19 cellular contexts compared by ENCODE assay signal in the genomic region with DNA sequence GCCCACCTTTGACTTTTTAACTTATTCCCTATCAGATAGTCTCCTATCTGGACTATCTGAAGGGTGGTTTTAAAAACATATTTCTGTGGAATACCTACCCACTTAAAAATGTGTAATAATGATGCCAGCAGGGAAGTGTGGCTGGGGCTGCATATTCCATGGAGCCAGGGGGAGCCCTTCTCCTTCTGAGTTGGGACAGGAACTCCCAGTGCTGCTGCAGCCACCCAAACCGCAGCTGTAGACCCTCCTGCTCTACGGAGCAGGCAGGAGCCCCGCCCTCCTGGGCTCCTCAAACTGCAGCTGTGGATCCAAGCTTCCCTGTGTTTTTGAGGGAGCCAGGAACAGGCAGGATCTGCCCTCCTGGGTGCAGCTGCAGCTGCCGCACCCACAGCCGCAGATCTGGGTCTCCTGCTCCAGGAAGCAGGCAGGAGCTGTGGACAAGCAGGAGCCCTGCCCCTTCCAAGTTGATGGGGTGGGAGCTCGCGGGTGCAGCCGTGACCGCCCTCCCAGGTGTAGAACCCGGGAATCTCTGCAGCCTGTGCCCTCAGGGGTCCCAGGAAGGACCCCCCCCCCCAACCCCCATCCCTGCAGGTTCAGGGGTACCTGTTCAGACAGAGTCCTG. TPM values are rescaled to one million over a fixed set of nuclear protein-coding genes. Genes with fewer than 3 reads are reported as not detected.
DNase-seq lines count a peak whose midpoint lies in the region; ATAC-seq and TF ChIP-seq lines count a peak whose summit lies in the region.
"Had no signal": no experiment of that assay in that cellular context is flagged by ENCODE, and none has a peak within 500 bp of the region (broad histone marks: within the 10 kb centered on the region; RNA-seq: fewer than 3 reads in every experiment).

No MANE protein-coding gene starts in this region.

- CTCF ChIA-PET in WTC11 (lab: Charles Lee), result interaction anchor here (1.1 to 3.5 kb wide), 4 partner anchors 51 to 415 kb away, joined by 3 to 51 read pairs (median 3); no protein-coding TSS in a partner anchor

- peak; percentile 28 for ATAC-seq in stimulated activated naive CD8-positive, alpha-beta T cell treated with anti-CD3 and anti-CD28 coated beads, Interleukin-15, amount 100 ng/mL, for 72 hours
- ATAC-seq in stimulated activated naive CD8-positive, alpha-beta T cell treated with anti-CD3 and anti-CD28 coated beads, Interleukin-15, Interleukin-2, amounts not matched to agents 100 U/mL and 50 U/mL, for 24 hours, result no peak
- ATAC-seq in WTC11, result peak; percentile 72
- ATAC-seq in left colon, result peak; percentile 67
- ATAC-seq in GM19395 (IDR thresholded peaks at IDR 0.05; ENCODE audit: unreplicated experiment), result no peak
- ATAC-seq in HG02938 (IDR thresholded peaks at IDR 0.05; ENCODE audit: unreplicated experiment), result no peak
- ATAC-seq: CD8-positive, alpha-beta T cell; GM12878; naive thymus-derived CD4-positive, alpha-beta T cell; pancreas; sciatic nerve had no signal

- no peak for DNase-seq in stimulated activated naive CD8-positive, alpha-beta T cell treated with anti-CD3 and anti-CD28 coated beads, Interleukin-15, amount 100 ng/mL, for 72 hours
- DNase-seq in stimulated activated naive CD8-positive, alpha-beta T cell treated with anti-CD3 and anti-CD28 coated beads, Interleukin-15, Interleukin-2, amounts not matched to agents 100 U/mL and 50 U/mL, for 24 hours, result no peak
- DNase-seq in WTC11 (ENCODE audit: low spot score), result no peak
- peak in 1 of 2 donors; percentile 5 for DNase-seq in left colon
- DNase-seq in GDM1 (lab: John Stamatoyannopoulos, UW), result no peak
- DNase-seq in NCI-H524 treated with DMSO at 0.1 percent for 48 hours (lab: John Stamatoyannopoulos, UW), result no peak
- DNase-seq: activated CD4-positive, alpha-beta T cell treated with anti-CD3 and anti-CD28 coated beads, Interleukin-2, amount 10 ng/mL, durations not matched to agents 24 days and 14 days; activated CD8-positive, alpha-beta memory T cell treated with anti-CD3 and anti-CD28 coated beads, Interleukin-2, amount 50 U/mL, for 4 hours; CD8-positive, alpha-beta T cell; cortex of kidney; hippocampal formation; naive thymus-derived CD4-positive, alpha-beta T cell; NCI-H1417 had no signal

- intact Hi-C loops in left colon (cut with DNase I, micrococcal nuclease), result no loop called here

- POLR2A ChIA-PET in WTC11 (lab: Charles Lee), result interaction anchor here (0.5 kb wide), 1 partner anchor 31 kb away, joined by 8 read pairs; no protein-coding TSS in a partner anchor

- no peak for TF ChIP-seq CTCF in WTC11 (IDR thresholded peaks at IDR 0.05)

- H3K9me3 Mint-ChIP-seq in stimulated activated naive CD8-positive, alpha-beta T cell treated with anti-CD3 and anti-CD28 coated beads, Interleukin-15, amount 100 ng/mL, for 72 hours, result no peaks in the 10 kb centered on the region
- H3K9me3 Mint-ChIP-seq in WTC11, result no peaks in the 10 kb centered on the region
- H3K9me3 Mint-ChIP-seq: activated CD4-positive, alpha-beta T cell treated with anti-CD3 and anti-CD28 coated beads, Interleukin-2, amount 10 ng/mL, durations not matched to agents 24 days and 14 days; activated T-helper 2 cell treated with anti-CD3 and anti-CD28 coated beads, Interferon-gamma antibody, Interleukin-2, Interleukin-4, amounts not matched to agents 10 μg/mL and 5 μg/mL and 100 μg/mL, durations not matched to agents 14 hours and 24 hours and 36 hours; CD8-positive, alpha-beta T cell; naive thymus-derived CD4-positive, alpha-beta T cell had no signal

- peaks cover 18% of the 10 kb centered on the region for H3K36me3 Mint-ChIP-seq in WTC11

- H3K27me3 Mint-ChIP-seq in stimulated activated naive CD8-positive, alpha-beta T cell treated with anti-CD3 and anti-CD28 coated beads, Interleukin-15, amount 100 ng/mL, for 72 hours, result no peaks in the 10 kb centered on the region
- no peaks in the 10 kb centered on the region for H3K27me3 Mint-ChIP-seq in WTC11 (ENCODE audit: low read depth)
- H3K27me3 Mint-ChIP-seq: activated CD4-positive, alpha-beta T cell treated with anti-CD3 and anti-CD28 coated beads, Interleukin-2, amount 10 ng/mL, durations not matched to agents 24 days and 14 days; naive thymus-derived CD4-positive, alpha-beta T cell had no signal

- no peak overlapping the region for H3K4me3 Mint-ChIP-seq in stimulated activated naive CD8-positive, alpha-beta T cell treated with anti-CD3 and anti-CD28 coated beads, Interleukin-15, amount 100 ng/mL, for 72 hours
- no peak overlapping the region for H3K4me3 Mint-ChIP-seq in WTC11
- H3K4me3 Mint-ChIP-seq: activated CD4-positive, alpha-beta T cell treated with anti-CD3 and anti-CD28 coated beads, Interleukin-2, amount 10 ng/mL, durations not matched to agents 24 days and 14 days; CD8-positive, alpha-beta T cell; naive thymus-derived CD4-positive, alpha-beta T cell had no signal

- peak overlapping the region in 1 of 2 donors; percentile 94 for H3K27ac Mint-ChIP-seq in stimulated activated naive CD8-positive, alpha-beta T cell treated with anti-CD3 and anti-CD28 coated beads, Interleukin-15, amount 100 ng/mL, for 72 hours
- H3K27ac Mint-ChIP-seq in WTC11, result no peak overlapping the region
- H3K27ac Mint-ChIP-seq: activated CD4-positive, alpha-beta T cell treated with anti-CD3 and anti-CD28 coated beads, Interleukin-2, amount 10 ng/mL, durations not matched to agents 24 days and 14 days; activated T-helper 2 cell treated with anti-CD3 and anti-CD28 coated beads, Interferon-gamma antibody, Interleukin-2, Interleukin-4, amounts not matched to agents 10 μg/mL and 5 μg/mL and 100 μg/mL, durations not matched to agents 14 hours and 24 hours and 36 hours had no signal

- no peaks in the 10 kb centered on the region for H3K4me1 Mint-ChIP-seq in stimulated activated naive CD8-positive, alpha-beta T cell treated with anti-CD3 and anti-CD28 coated beads, Interleukin-15, amount 100 ng/mL, for 72 hours
- peaks cover 5% of the 10 kb centered on the region; the same call in 1 of the 2 replicates for H3K4me1 Mint-ChIP-seq in WTC11
- H3K4me1 Mint-ChIP-seq: activated CD4-positive, alpha-beta T cell treated with anti-CD3 and anti-CD28 coated beads, Interleukin-2, amount 10 ng/mL, durations not matched to agents 24 days and 14 days had no signal

TF ChIP-seq in WTC11, 78 proteins besides CTCF, POLR2A, EP300 and RAD21 (continues in another document):
- TF ChIP-seq TP53 (CRISPR knock-in tag; IDR thresholded peaks at IDR 0.05) (no peak), GRHL2 (CRISPR knock-in tag; IDR thresholded peaks at IDR 0.05; ENCODE audit: insufficient replicate concordance, severe bottlenecking) (no peak), ELF4 (CRISPR knock-in tag; IDR thresholded peaks at IDR 0.05; ENCODE audit: low read depth) (no peak), SOX15 (CRISPR knock-in tag; IDR thresholded peaks at IDR 0.05) (no peak), NFYB (CRISPR knock-in tag; conservative IDR thresholded peaks at IDR 0.05; ENCODE audit: low read depth) (no peak)
- TF ChIP-seq, protein P1, sequence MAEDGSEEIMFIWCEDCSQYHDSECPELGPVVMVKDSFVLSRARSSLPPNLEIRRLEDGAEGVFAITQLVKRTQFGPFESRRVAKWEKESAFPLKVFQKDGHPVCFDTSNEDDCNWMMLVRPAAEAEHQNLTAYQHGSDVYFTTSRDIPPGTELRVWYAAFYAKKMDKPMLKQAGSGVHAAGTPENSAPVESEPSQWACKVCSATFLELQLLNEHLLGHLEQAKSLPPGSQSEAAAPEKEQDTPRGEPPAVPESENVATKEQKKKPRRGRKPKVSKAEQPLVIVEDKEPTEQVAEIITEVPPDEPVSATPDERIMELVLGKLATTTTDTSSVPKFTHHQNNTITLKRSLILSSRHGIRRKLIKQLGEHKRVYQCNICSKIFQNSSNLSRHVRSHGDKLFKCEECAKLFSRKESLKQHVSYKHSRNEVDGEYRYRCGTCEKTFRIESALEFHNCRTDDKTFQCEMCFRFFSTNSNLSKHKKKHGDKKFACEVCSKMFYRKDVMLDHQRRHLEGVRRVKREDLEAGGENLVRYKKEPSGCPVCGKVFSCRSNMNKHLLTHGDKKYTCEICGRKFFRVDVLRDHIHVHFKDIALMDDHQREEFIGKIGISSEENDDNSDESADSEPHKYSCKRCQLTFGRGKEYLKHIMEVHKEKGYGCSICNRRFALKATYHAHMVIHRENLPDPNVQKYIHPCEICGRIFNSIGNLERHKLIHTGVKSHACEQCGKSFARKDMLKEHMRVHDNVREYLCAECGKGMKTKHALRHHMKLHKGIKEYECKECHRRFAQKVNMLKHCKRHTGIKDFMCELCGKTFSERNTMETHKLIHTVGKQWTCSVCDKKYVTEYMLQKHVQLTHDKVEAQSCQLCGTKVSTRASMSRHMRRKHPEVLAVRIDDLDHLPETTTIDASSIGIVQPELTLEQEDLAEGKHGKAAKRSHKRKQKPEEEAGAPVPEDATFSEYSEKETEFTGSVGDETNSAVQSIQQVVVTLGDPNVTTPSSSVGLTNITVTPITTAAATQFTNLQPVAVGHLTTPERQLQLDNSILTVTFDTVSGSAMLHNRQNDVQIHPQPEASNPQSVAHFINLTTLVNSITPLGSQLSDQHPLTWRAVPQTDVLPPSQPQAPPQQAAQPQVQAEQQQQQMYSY (CRISPR knock-in tag; IDR thresholded peaks at IDR 0.05), result no peak
- TF ChIP-seq, protein P2, sequence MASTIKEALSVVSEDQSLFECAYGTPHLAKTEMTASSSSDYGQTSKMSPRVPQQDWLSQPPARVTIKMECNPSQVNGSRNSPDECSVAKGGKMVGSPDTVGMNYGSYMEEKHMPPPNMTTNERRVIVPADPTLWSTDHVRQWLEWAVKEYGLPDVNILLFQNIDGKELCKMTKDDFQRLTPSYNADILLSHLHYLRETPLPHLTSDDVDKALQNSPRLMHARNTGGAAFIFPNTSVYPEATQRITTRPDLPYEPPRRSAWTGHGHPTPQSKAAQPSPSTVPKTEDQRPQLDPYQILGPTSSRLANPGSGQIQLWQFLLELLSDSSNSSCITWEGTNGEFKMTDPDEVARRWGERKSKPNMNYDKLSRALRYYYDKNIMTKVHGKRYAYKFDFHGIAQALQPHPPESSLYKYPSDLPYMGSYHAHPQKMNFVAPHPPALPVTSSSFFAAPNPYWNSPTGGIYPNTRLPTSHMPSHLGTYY (CRISPR knock-in tag; IDR thresholded peaks at IDR 0.05), result no peak
- TF ChIP-seq, protein P3, sequence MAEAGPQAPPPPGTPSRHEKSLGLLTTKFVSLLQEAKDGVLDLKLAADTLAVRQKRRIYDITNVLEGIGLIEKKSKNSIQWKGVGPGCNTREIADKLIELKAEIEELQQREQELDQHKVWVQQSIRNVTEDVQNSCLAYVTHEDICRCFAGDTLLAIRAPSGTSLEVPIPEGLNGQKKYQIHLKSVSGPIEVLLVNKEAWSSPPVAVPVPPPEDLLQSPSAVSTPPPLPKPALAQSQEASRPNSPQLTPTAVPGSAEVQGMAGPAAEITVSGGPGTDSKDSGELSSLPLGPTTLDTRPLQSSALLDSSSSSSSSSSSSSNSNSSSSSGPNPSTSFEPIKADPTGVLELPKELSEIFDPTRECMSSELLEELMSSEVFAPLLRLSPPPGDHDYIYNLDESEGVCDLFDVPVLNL (CRISPR knock-in tag; IDR thresholded peaks at IDR 0.05; ENCODE audit: borderline replicate concordance, low read depth), result no peak

RNA-seq across cellular contexts. Expression of a gene that starts 57.8 kb away (rescaled TPM):
- total RNA-seq in WTC11 (2021), result 22.9 to 31.6 TPM (median 30.5 TPM) in 3 replicates
- total RNA-seq in left colon, result 10 to 100 TPM; 16.9 to 26.2 TPM

Comparison
In these comparisons a context has a peak if more than half of its experiments do, and no peak if none do; other contexts are left out.
1. ATAC-seq: peak in stimulated activated naive CD8-positive, alpha-beta T cell treated with anti-CD3 and anti-CD28 coated beads, Interleukin-15, amount 100 ng/mL, for 72 hours (single experiment), WTC11 (single experiment) and left colon (single experiment); none in stimulated activated naive CD8-positive, alpha-beta T cell treated with anti-CD3 and anti-CD28 coated beads, Interleukin-15, Interleukin-2, amounts not matched to agents 100 U/mL and 50 U/mL, for 24 hours (single experiment), GM19395 (single experiment) and HG02938 (single experiment).